Comparison of ENCODE assay signal across 1 cellular context in the genomic region with DNA sequence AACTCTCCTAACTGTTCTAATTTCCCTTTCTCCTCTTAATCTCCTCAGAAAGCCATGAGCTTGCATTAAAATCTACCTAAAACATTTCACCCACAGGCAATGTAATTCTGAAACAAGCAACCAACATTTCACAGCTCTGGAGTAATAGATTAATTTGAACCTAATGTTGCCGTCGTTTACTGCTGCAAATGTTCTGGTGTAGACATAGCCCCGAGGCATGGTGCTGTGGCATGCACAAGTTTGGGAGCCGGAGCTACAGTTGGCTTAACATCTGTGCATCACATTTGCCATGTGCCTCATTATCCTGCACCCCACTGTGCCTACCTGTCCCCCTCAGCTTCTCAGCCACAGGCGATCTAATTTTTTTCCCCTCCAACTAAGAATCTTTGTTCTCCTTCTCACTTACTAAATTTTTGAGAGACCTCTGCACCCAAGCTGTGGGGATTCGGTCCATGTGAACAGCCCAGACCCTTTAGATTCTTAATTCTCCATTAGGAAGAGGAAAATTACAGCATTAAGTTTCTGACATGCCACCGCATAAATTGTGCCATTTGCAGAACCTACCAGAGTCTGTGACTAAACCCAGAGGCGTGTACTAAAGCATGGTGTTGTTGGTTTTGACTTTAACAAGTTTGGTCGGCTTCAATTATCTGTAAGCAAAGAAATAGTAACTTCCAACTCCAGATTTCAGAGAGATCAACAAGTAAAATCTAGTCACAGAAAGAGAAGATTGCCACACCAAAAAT.
TF ChIP-seq lines count a peak whose summit lies in the region.

No MANE protein-coding gene starts in this region.

TF ChIP-seq in HEK293, 187 proteins besides CTCF, POLR2A, EP300 and RAD21 (continued from another document):
- peak; percentile 74; the same call in 1 of the 2 replicates for TF ChIP-seq MZF1 (tag by site-specific recombination; IDR thresholded peaks at IDR 0.05; ENCODE audit: borderline replicate concordance)
- TF ChIP-seq WT1 (tag by site-specific recombination; IDR thresholded peaks at IDR 0.05): no peak
- TF ChIP-seq YY1 (tag by site-specific recombination; IDR thresholded peaks at IDR 0.05): no peak
- no peak for TF ChIP-seq ZNF792 (tag by site-specific recombination; IDR thresholded peaks at IDR 0.05)
- TF ChIP-seq ZNF600 (tag by site-specific recombination; IDR thresholded peaks at IDR 0.05): 0 out of 2 replicates have a peak, but pooled peaks have one; percentile 21
- no peak for TF ChIP-seq ZNF24 (tag by site-specific recombination; IDR thresholded peaks at IDR 0.05)
- no peak for TF ChIP-seq ZNF132 (tag by site-specific recombination; IDR thresholded peaks at IDR 0.05; ENCODE audit: borderline replicate concordance)
- peak; percentile 65; the same call in 1 of the 2 replicates for TF ChIP-seq SCRT2 (tag by site-specific recombination; IDR thresholded peaks at IDR 0.05)
- TF ChIP-seq ZEB2 (tag by site-specific recombination; IDR thresholded peaks at IDR 0.05): peak; percentile 48; the same call in 1 of the 2 replicates
- TF ChIP-seq ZNF629 (tag by site-specific recombination; IDR thresholded peaks at IDR 0.05): 0 out of 2 replicates have a peak, but pooled peaks have one; percentile 8
- no peak for TF ChIP-seq ZNF76 (tag by site-specific recombination; IDR thresholded peaks at IDR 0.05; ENCODE audit: borderline replicate concordance, low read depth)
- no peak for TF ChIP-seq ZNF837 (tag by site-specific recombination; IDR thresholded peaks at IDR 0.05)
- TF ChIP-seq ZNF10 (tag by site-specific recombination; IDR thresholded peaks at IDR 0.05): no peak
- peak; percentile 27; the same call in 1 of the 2 replicates for TF ChIP-seq ZBTB8A (tag by site-specific recombination; IDR thresholded peaks at IDR 0.05)
- peak; percentile 57; the same call in 1 of the 2 replicates for TF ChIP-seq GLIS1 (tag by site-specific recombination; IDR thresholded peaks at IDR 0.05)
- no peak for TF ChIP-seq ZNF214 (tag by site-specific recombination; IDR thresholded peaks at IDR 0.05; ENCODE audit: borderline replicate concordance)
